In the genomic region with DNA sequence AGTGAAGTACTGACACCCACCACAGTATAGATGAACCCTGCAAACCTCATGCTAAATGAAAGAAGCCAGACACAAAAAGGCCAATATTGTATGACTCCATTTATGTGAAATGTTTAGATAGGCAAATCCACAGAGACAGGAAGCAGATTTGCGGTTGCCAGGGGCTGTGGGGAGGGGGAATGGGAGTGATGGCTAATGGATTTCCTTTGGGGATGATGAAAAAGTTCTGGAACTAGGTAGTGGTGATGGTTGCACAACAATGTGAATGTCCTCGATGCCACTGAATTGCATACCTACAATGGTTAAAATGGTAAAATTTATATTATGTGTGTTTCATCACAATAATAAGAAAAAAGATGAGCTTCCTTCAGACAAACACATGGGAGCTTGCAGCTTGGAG, we compare ENCODE assay signal across 21 cellular contexts. TPM values are rescaled to one million over a fixed set of nuclear protein-coding genes. Genes with fewer than 3 reads are reported as not detected.
DNase-seq lines count a peak whose midpoint lies in the region; ATAC-seq and TF ChIP-seq lines count a peak whose summit lies in the region.
"Had no signal": no experiment of that assay in that cellular context is flagged by ENCODE, and none has a peak within 500 bp of the region (broad histone marks: within the 10 kb centered on the region; RNA-seq: fewer than 3 reads in every experiment).

No MANE protein-coding gene starts in this region.

- no peaks in the 10 kb centered on the region for H3K4me1 Mint-ChIP-seq in MCF 10A (ENCODE audit: insufficient read depth, unreplicated experiment)
- no peaks in the 10 kb centered on the region for H3K4me1 Mint-ChIP-seq in activated CD8-positive, alpha-beta memory T cell treated with anti-CD3 and anti-CD28 coated beads, Interleukin-2, amount 10 ng/mL, durations not matched to agents 7 days and 5 days

- BruUV-seq in MCF 10A (replicated peaks; lab: Mats Ljungman, UMichigan) = no TSS peak

- H3K4me3 ChIP-seq in breast epithelium (no peak overlapping the region), psoas muscle (no peak overlapping the region)
- H3K4me3 ChIP-seq: HAP-1, Peyer's patch had no signal

- TF ChIP-seq POLR2A in breast epithelium (IDR thresholded peaks at IDR 0.05) = no peak

- no peaks in the 10 kb centered on the region for H3K9me3 Mint-ChIP-seq in MCF 10A (ENCODE audit: unreplicated experiment)
- H3K9me3 Mint-ChIP-seq in activated CD8-positive, alpha-beta memory T cell treated with anti-CD3 and anti-CD28 coated beads, Interleukin-2, amount 10 ng/mL, durations not matched to agents 7 days and 5 days (ENCODE audit: low read depth) = no peaks in the 10 kb centered on the region
- H3K9me3 Mint-ChIP-seq: CD8-positive, alpha-beta T cell had no signal

- no peak for ATAC-seq in psoas muscle
- no peak for ATAC-seq in activated CD8-positive, alpha-beta memory T cell treated with anti-CD3 and anti-CD28 coated beads, Interleukin-2, amount 10 ng/mL, durations not matched to agents 7 days and 5 days
- ATAC-seq in HG02678 (IDR thresholded peaks at IDR 0.05; ENCODE audit: unreplicated experiment) = no peak
- no peak for ATAC-seq in GM21723 (IDR thresholded peaks at IDR 0.05; ENCODE audit: unreplicated experiment)
- ATAC-seq: CD8-positive, alpha-beta T cell; SK-N-SH treated with all-trans-retinoic acid at 6 μM for 48 hours had no signal

- no peaks in the 10 kb centered on the region for H3K36me3 Mint-ChIP-seq in MCF 10A (ENCODE audit: insufficient read depth, unreplicated experiment)
- H3K36me3 Mint-ChIP-seq in activated CD8-positive, alpha-beta memory T cell treated with anti-CD3 and anti-CD28 coated beads, Interleukin-2, amount 10 ng/mL, durations not matched to agents 7 days and 5 days = no peaks in the 10 kb centered on the region
- H3K36me3 Mint-ChIP-seq: CD8-positive, alpha-beta T cell had no signal

- H3K27me3 Mint-ChIP-seq in MCF 10A (ENCODE audit: insufficient read depth, unreplicated experiment) = no peaks in the 10 kb centered on the region
- H3K27me3 Mint-ChIP-seq in activated CD8-positive, alpha-beta memory T cell treated with anti-CD3 and anti-CD28 coated beads, Interleukin-2, amount 10 ng/mL, durations not matched to agents 7 days and 5 days = no peaks in the 10 kb centered on the region

- WGBS in psoas muscle, 3 donors = 74 to 92% (median 81%) methylated on average over 2 of the region's 2 CpGs

- H3K4me3 Mint-ChIP-seq in MCF 10A (ENCODE audit: unreplicated experiment) = no peak overlapping the region
- H3K4me3 Mint-ChIP-seq in activated CD8-positive, alpha-beta memory T cell treated with anti-CD3 and anti-CD28 coated beads, Interleukin-2, amount 10 ng/mL, durations not matched to agents 7 days and 5 days = no peak overlapping the region
- H3K4me3 Mint-ChIP-seq: CD8-positive, alpha-beta T cell had no signal

- intact Hi-C loops in MCF 10A (cut with micrococcal nuclease) (no loop called here), breast epithelium (cut with DNase I; ENCODE audit: low total_unique reads) (no loop called here), psoas muscle (cut with DNase I) (no loop called here)

- H3K27ac Mint-ChIP-seq in MCF 10A (ENCODE audit: low read depth, unreplicated experiment) = no peak overlapping the region
- no peak overlapping the region for H3K27ac Mint-ChIP-seq in activated CD8-positive, alpha-beta memory T cell treated with anti-CD3 and anti-CD28 coated beads, Interleukin-2, amount 10 ng/mL, durations not matched to agents 7 days and 5 days
- H3K27ac Mint-ChIP-seq: CD8-positive, alpha-beta T cell had no signal

- H3K27ac ChIP-seq in breast epithelium (no peak overlapping the region), psoas muscle (no peak overlapping the region)
- H3K27ac ChIP-seq: 22Rv1, Peyer's patch had no signal

- no peaks in the 10 kb centered on the region for H3K4me1 ChIP-seq in breast epithelium
- H3K4me1 ChIP-seq in psoas muscle = no peaks in the 10 kb centered on the region
- H3K4me1 ChIP-seq: HAP-1, Peyer's patch had no signal

- DNase-seq in MCF 10A (ENCODE audit: unreplicated experiment) (peak; percentile 34), breast epithelium (ENCODE audit: low spot score in 2 of 2) (no peak), amniotic epithelial cell (ENCODE audit: low read depth) (peak; percentile 61), glomerular visceral epithelial cell (ENCODE audit: extremely low spot score) (peak; percentile 21), psoas muscle (no peak)
- DNase-seq in activated CD8-positive, alpha-beta memory T cell treated with anti-CD3 and anti-CD28 coated beads, Interleukin-2, amount 10 ng/mL, durations not matched to agents 7 days and 5 days = no peak
- DNase-seq: C1 segment of cervical spinal cord; CD8-positive, alpha-beta T cell; GF-D8; KG1; NCI-H1105; NCI-H146; NCI-H2227 treated with DMSO at 0.1 percent for 48 hours; NCI-H510A treated with DMSO at 0.1 percent for 48 hours; Peyer's patch had no signal

- CTCF ChIA-PET in MCF 10A (lab: Yijun Ruan, JAX) = interaction anchor here (1.4 kb wide), 1 partner anchor 35 kb away, joined by 5 read pairs; no protein-coding TSS in a partner anchor
- CTCF ChIA-PET in activated CD8-positive, alpha-beta memory T cell treated with anti-CD3 and anti-CD28 coated beads, Interleukin-2, amount 10 ng/mL, durations not matched to agents 7 days and 5 days (lab: Charles Lee) = no interaction called here

- POLR2A ChIA-PET in MCF 10A (lab: Yijun Ruan, JAX) = interaction anchor here (0.6 to 1.2 kb wide), 2 partner anchors 12 to 45 kb away, joined by 3 read pairs; no protein-coding TSS in a partner anchor

- H3K27me3 ChIP-seq in breast epithelium (no peaks in the 10 kb centered on the region), psoas muscle (ENCODE audit: insufficient read depth in 3 of 3, low read length in 2 of 3) (peaks cover 0 to 2% (median 0%) of the 10 kb centered on the region in 3 donors)
- H3K27me3 ChIP-seq: Peyer's patch had no signal

- H3K9me3 ChIP-seq in breast epithelium (no peaks in the 10 kb centered on the region), psoas muscle (no peaks in the 10 kb centered on the region)
- H3K9me3 ChIP-seq: HAP-1, Peyer's patch had no signal

- TF ChIP-seq CTCF in MCF 10A (IDR thresholded peaks at IDR 0.05; ENCODE audit: unreplicated experiment) (no peak), breast epithelium (IDR thresholded peaks at IDR 0.05) (no peak), psoas muscle (IDR thresholded peaks at IDR 0.05) (no peak)

- H3K36me3 ChIP-seq in breast epithelium = no peaks in the 10 kb centered on the region
- H3K36me3 ChIP-seq in psoas muscle (ENCODE audit: insufficient read depth in 1 of 2, low read depth in 1 of 2) = no peaks in the 10 kb centered on the region
- H3K36me3 ChIP-seq: HAP-1, Peyer's patch had no signal

RNA-seq across cellular contexts. Expression of gene WFIKKN2, which starts 28.4 kb away (rescaled TPM):
- total RNA-seq in MCF 10A (2022) = not detected in 2 replicates
- not detected for total RNA-seq in breast epithelium
- total RNA-seq in psoas muscle = 1 to 10 TPM in 2 of 4 donors, under 1 TPM in 2; 0.25 to 3.4 (median 1.1) TPM
- under 1 TPM; 0.09 to 0.32 (median 0.30) TPM for polyA plus RNA-seq in psoas muscle
- not detected for total RNA-seq in activated CD8-positive, alpha-beta memory T cell treated with anti-CD3 and anti-CD28 coated beads, Interleukin-2, amount 10 ng/mL, durations not matched to agents 7 days and 5 days
- total RNA-seq: CD8-positive, alpha-beta T cell; OCI-LY7; Peyer's patch had no signal

RNA-seq across cellular contexts. Expression of gene ANKRD40CL, which starts 39.7 kb away (rescaled TPM):
- total RNA-seq in MCF 10A (2022) (not detected in 2 replicates), breast epithelium (not detected), psoas muscle (not detected)
- polyA plus RNA-seq in psoas muscle = not detected
- not detected for total RNA-seq in activated CD8-positive, alpha-beta memory T cell treated with anti-CD3 and anti-CD28 coated beads, Interleukin-2, amount 10 ng/mL, durations not matched to agents 7 days and 5 days
- total RNA-seq: CD8-positive, alpha-beta T cell; OCI-LY7 had no signal

RNA-seq across cellular contexts. Expression of gene TOB1, which starts 59.1 kb away (rescaled TPM):
- 53.1 and 66.0 TPM in 2 replicates for total RNA-seq in MCF 10A (2022)
- 100 to 1,000 TPM in 1 of 3 donors, 10 to 100 TPM in 2; 12.6 to 145 (median 54.1) TPM for total RNA-seq in breast epithelium
- total RNA-seq in psoas muscle = 100 to 1,000 TPM in 3 of 4 donors, 10 to 100 TPM in 1; 74.9 to 155 (median 102) TPM
- polyA plus RNA-seq in psoas muscle = 10 to 100 TPM; 12.8 to 40.9 (median 21.4) TPM
- total RNA-seq in activated CD8-positive, alpha-beta memory T cell treated with anti-CD3 and anti-CD28 coated beads, Interleukin-2, amount 10 ng/mL, durations not matched to agents 7 days and 5 days = 10 to 100 TPM; 34.1 to 47.5 TPM

Comparison
In these comparisons a context has a peak if more than half of its experiments do, and no peak if none do; other contexts are left out.
1. DNase-seq: peak in MCF 10A (single experiment), amniotic epithelial cell (single experiment) and glomerular visceral epithelial cell (single experiment); none in breast epithelium (0 of 2), psoas muscle (0 of 2) and activated CD8-positive, alpha-beta memory T cell treated with anti-CD3 and anti-CD28 coated beads, Interleukin-2, amount 10 ng/mL, durations not matched to agents 7 days and 5 days (single experiment).